ENCODE assay signal across 1 cellular context in genomic region chr20:62667530-62668440, GRCh38.
TF ChIP-seq lines count a peak whose summit lies in the region.

No MANE protein-coding gene starts in this region.

TF ChIP-seq in HCT116, 20 proteins besides CTCF, POLR2A, EP300 and RAD21 (continued from another document):
- no peak for TF ChIP-seq REST (IDR thresholded peaks at IDR 0.05; ENCODE audit: low read depth)
- TF ChIP-seq SIN3A (IDR thresholded peaks at IDR 0.05; ENCODE audit: low read depth): no peak
- TF ChIP-seq EZH2 (IDR thresholded peaks at IDR 0.05): no peak
- no peak for TF ChIP-seq ZFX (IDR thresholded peaks at IDR 0.05)
- TF ChIP-seq CEBPB (IDR thresholded peaks at IDR 0.05; ENCODE audit: low read depth): no peak
- TF ChIP-seq JUND (IDR thresholded peaks at IDR 0.05): no peak
- TF ChIP-seq ZBTB33 (IDR thresholded peaks at IDR 0.05; ENCODE audit: extremely low read depth, insufficient replicate concordance, low read length): no peak
- TF ChIP-seq ATF3 (IDR thresholded peaks at IDR 0.05): no peak
- TF ChIP-seq MAX (IDR thresholded peaks at IDR 0.05): no peak
- no peak for TF ChIP-seq SRF (IDR thresholded peaks at IDR 0.05; ENCODE audit: low read depth)
- TF ChIP-seq SP1 (IDR thresholded peaks at IDR 0.05; ENCODE audit: low read depth): no peak
TF ChIP-seq in HCT116: peak in this region for 0.
